Comparison of ENCODE assay signal across 1 cellular context in the genomic region with DNA sequence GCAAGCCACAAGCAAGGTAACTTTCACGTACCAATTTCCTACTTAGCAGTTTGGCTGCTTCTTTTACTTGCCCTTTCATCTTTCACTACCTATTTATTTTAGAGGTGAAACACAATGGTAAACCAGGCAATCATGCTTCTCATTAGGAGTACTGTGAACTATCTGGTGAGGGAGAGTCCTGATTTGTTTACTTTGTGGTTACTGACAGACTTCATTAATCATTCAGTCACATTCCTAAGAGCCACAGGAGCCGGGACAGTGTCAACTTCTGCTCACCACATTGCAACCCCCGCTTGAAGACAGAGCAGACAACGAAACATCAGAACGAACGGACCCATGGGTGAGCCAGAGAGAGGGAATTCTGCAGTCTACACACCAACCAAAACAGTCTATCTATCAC.
A peak's percentile ranks its signal among the peaks of the same experiment; 100 is the strongest.
TF ChIP-seq lines count a peak whose summit lies in the region.

No MANE protein-coding gene starts in this region.

TF ChIP-seq in HepG2, 621 proteins besides CTCF, POLR2A, EP300 and RAD21 (continued from another document and continues in another):
- TF ChIP-seq ZNF792 (CRISPR knock-in tag; IDR thresholded peaks at IDR 0.05) (0 out of 2 replicates have a peak, but pooled peaks have one; percentile 25), NFKB2 (CRISPR knock-in tag; IDR thresholded peaks at IDR 0.05; ENCODE audit: borderline replicate concordance) (no peak), NKX3-1 (CRISPR knock-in tag; IDR thresholded peaks at IDR 0.05) (0 out of 2 replicates have a peak, but pooled peaks have one; percentile 26), SAFB2 (CRISPR knock-in tag; IDR thresholded peaks at IDR 0.05; ENCODE audit: borderline replicate concordance, low read depth) (no peak), ZC3H13 (CRISPR knock-in tag; IDR thresholded peaks at IDR 0.05) (no peak), MEIS1 (CRISPR knock-in tag; IDR thresholded peaks at IDR 0.05; ENCODE audit: borderline replicate concordance) (peak; percentile 86; the same call in 1 of the 2 replicates), ZNF337 (CRISPR knock-in tag; IDR thresholded peaks at IDR 0.05; ENCODE audit: borderline replicate concordance, low read depth) (no peak), ZNF224 (CRISPR knock-in tag; IDR thresholded peaks at IDR 0.05) (no peak), ZNF616 (CRISPR knock-in tag; IDR thresholded peaks at IDR 0.05; ENCODE audit: low read depth) (no peak), ZNF296 (CRISPR knock-in tag; conservative IDR thresholded peaks at IDR 0.05) (no peak), SNAI1 (CRISPR knock-in tag; IDR thresholded peaks at IDR 0.05; ENCODE audit: borderline replicate concordance) (no peak), ZNF3 (CRISPR knock-in tag; IDR thresholded peaks at IDR 0.05) (no peak), RARA (CRISPR knock-in tag; IDR thresholded peaks at IDR 0.05) (peak; percentile 57), ZNF20 (CRISPR knock-in tag; IDR thresholded peaks at IDR 0.05) (no peak), NCOR1 (IDR thresholded peaks at IDR 0.05; ENCODE audit: borderline replicate concordance, low read length) (no peak), CCAR2 (optimal IDR thresholded peaks at IDR 0.05; ENCODE audit: low read depth, low read length) (no peak), YEATS2 (CRISPR knock-in tag; IDR thresholded peaks at IDR 0.05; ENCODE audit: borderline replicate concordance) (no peak), NFYB (CRISPR knock-in tag; IDR thresholded peaks at IDR 0.05) (no peak), SSRP1 (CRISPR knock-in tag; IDR thresholded peaks at IDR 0.05) (no peak), ZNF747 (CRISPR knock-in tag; IDR thresholded peaks at IDR 0.05; ENCODE audit: borderline replicate concordance) (no peak), CEBPG (CRISPR knock-in tag; IDR thresholded peaks at IDR 0.05) (no peak), ZNF543 (CRISPR knock-in tag; IDR thresholded peaks at IDR 0.05) (no peak), SMC3 (IDR thresholded peaks at IDR 0.05; ENCODE audit: low read length) (no peak), SMAD1 (CRISPR knock-in tag; IDR thresholded peaks at IDR 0.05; ENCODE audit: borderline replicate concordance, low read depth) (no peak)
- TF ChIP-seq, protein P1, sequence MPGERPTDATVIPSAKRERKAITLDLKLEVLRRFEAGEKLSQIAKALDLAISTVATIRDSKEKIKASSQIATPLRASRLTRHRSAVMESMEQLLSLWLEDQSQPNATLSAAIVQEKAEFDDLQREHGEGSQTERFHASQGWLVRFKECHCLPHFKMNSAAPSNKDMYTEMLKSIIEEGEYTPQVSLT (CRISPR knock-in tag; IDR thresholded peaks at IDR 0.05; ENCODE audit: borderline replicate concordance, low read depth): no peak
- TF ChIP-seq, protein P2, sequence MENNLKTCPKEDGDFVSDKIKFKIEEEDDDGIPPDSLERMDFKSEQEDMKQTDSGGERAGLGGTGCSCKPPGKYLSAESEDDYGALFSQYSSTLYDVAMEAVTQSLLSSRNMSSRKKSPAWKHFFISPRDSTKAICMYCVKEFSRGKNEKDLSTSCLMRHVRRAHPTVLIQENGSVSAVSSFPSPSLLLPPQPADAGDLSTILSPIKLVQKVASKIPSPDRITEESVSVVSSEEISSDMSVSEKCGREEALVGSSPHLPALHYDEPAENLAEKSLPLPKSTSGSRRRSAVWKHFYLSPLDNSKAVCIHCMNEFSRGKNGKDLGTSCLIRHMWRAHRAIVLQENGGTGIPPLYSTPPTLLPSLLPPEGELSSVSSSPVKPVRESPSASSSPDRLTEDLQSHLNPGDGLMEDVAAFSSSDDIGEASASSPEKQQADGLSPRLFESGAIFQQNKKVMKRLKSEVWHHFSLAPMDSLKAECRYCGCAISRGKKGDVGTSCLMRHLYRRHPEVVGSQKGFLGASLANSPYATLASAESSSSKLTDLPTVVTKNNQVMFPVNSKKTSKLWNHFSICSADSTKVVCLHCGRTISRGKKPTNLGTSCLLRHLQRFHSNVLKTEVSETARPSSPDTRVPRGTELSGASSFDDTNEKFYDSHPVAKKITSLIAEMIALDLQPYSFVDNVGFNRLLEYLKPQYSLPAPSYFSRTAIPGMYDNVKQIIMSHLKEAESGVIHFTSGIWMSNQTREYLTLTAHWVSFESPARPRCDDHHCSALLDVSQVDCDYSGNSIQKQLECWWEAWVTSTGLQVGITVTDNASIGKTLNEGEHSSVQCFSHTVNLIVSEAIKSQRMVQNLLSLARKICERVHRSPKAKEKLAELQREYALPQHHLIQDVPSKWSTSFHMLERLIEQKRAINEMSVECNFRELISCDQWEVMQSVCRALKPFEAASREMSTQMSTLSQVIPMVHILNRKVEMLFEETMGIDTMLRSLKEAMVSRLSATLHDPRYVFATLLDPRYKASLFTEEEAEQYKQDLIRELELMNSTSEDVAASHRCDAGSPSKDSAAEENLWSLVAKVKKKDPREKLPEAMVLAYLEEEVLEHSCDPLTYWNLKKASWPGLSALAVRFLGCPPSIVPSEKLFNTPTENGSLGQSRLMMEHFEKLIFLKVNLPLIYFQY (CRISPR knock-in tag; IDR thresholded peaks at IDR 0.05; ENCODE audit: borderline replicate concordance): no peak
- TF ChIP-seq, protein P3, sequence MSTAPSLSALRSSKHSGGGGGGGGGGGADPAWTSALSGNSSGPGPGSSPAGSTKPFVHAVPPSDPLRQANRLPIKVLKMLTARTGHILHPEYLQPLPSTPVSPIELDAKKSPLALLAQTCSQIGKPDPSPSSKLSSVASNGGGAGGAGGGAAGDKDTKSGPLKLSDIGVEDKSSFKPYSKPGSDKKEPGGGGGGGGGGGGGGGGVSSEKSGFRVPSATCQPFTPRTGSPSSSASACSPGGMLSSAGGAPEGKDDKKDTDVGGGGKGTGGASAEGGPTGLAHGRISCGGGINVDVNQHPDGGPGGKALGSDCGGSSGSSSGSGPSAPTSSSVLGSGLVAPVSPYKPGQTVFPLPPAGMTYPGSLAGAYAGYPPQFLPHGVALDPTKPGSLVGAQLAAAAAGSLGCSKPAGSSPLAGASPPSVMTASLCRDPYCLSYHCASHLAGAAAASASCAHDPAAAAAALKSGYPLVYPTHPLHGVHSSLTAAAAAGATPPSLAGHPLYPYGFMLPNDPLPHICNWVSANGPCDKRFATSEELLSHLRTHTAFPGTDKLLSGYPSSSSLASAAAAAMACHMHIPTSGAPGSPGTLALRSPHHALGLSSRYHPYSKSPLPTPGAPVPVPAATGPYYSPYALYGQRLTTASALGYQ (CRISPR knock-in tag; IDR thresholded peaks at IDR 0.05): no peak
- TF ChIP-seq, protein P4, sequence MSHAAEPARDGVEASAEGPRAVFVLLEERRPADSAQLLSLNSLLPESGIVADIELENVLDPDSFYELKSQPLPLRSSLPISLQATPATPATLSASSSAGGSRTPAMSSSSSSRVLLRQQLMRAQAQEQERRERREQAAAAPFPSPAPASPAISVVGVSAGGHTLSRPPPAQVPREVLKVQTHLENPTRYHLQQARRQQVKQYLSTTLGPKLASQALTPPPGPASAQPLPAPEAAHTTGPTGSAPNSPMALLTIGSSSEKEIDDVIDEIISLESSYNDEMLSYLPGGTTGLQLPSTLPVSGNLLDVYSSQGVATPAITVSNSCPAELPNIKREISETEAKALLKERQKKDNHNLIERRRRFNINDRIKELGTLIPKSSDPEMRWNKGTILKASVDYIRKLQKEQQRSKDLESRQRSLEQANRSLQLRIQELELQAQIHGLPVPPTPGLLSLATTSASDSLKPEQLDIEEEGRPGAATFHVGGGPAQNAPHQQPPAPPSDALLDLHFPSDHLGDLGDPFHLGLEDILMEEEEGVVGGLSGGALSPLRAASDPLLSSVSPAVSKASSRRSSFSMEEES (CRISPR knock-in tag; IDR thresholded peaks at IDR 0.05): no peak
- TF ChIP-seq, protein P5, sequence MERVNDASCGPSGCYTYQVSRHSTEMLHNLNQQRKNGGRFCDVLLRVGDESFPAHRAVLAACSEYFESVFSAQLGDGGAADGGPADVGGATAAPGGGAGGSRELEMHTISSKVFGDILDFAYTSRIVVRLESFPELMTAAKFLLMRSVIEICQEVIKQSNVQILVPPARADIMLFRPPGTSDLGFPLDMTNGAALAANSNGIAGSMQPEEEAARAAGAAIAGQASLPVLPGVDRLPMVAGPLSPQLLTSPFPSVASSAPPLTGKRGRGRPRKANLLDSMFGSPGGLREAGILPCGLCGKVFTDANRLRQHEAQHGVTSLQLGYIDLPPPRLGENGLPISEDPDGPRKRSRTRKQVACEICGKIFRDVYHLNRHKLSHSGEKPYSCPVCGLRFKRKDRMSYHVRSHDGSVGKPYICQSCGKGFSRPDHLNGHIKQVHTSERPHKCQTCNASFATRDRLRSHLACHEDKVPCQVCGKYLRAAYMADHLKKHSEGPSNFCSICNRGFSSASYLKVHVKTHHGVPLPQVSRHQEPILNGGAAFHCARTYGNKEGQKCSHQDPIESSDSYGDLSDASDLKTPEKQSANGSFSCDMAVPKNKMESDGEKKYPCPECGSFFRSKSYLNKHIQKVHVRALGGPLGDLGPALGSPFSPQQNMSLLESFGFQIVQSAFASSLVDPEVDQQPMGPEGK (CRISPR knock-in tag; IDR thresholded peaks at IDR 0.05): peak; percentile 62; the same call in 1 of the 2 replicates
- TF ChIP-seq, protein P6, sequence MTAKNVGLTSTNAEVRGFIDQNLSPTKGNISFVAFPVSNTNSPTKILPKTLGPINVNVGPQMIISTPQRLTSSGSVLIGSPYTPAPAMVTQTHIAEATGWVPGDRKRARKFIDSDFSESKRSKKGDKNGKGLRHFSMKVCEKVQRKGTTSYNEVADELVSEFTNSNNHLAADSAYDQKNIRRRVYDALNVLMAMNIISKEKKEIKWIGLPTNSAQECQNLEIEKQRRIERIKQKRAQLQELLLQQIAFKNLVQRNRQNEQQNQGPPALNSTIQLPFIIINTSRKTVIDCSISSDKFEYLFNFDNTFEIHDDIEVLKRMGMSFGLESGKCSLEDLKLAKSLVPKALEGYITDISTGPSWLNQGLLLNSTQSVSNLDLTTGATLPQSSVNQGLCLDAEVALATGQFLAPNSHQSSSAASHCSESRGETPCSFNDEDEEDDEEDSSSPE (CRISPR knock-in tag; IDR thresholded peaks at IDR 0.05): no peak
- TF ChIP-seq, protein P7, sequence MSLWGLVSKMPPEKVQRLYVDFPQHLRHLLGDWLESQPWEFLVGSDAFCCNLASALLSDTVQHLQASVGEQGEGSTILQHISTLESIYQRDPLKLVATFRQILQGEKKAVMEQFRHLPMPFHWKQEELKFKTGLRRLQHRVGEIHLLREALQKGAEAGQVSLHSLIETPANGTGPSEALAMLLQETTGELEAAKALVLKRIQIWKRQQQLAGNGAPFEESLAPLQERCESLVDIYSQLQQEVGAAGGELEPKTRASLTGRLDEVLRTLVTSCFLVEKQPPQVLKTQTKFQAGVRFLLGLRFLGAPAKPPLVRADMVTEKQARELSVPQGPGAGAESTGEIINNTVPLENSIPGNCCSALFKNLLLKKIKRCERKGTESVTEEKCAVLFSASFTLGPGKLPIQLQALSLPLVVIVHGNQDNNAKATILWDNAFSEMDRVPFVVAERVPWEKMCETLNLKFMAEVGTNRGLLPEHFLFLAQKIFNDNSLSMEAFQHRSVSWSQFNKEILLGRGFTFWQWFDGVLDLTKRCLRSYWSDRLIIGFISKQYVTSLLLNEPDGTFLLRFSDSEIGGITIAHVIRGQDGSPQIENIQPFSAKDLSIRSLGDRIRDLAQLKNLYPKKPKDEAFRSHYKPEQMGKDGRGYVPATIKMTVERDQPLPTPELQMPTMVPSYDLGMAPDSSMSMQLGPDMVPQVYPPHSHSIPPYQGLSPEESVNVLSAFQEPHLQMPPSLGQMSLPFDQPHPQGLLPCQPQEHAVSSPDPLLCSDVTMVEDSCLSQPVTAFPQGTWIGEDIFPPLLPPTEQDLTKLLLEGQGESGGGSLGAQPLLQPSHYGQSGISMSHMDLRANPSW (CRISPR knock-in tag; IDR thresholded peaks at IDR 0.05; ENCODE audit: borderline replicate concordance): no peak
- TF ChIP-seq, protein P8, sequence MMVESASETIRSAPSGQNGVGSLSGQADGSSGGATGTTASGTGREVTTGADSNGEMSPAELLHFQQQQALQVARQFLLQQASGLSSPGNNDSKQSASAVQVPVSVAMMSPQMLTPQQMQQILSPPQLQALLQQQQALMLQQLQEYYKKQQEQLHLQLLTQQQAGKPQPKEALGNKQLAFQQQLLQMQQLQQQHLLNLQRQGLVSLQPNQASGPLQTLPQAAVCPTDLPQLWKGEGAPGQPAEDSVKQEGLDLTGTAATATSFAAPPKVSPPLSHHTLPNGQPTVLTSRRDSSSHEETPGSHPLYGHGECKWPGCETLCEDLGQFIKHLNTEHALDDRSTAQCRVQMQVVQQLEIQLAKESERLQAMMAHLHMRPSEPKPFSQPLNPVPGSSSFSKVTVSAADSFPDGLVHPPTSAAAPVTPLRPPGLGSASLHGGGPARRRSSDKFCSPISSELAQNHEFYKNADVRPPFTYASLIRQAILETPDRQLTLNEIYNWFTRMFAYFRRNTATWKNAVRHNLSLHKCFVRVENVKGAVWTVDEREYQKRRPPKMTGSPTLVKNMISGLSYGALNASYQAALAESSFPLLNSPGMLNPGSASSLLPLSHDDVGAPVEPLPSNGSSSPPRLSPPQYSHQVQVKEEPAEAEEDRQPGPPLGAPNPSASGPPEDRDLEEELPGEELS (CRISPR knock-in tag; IDR thresholded peaks at IDR 0.05): peak; percentile 69
- TF ChIP-seq, protein P9, sequence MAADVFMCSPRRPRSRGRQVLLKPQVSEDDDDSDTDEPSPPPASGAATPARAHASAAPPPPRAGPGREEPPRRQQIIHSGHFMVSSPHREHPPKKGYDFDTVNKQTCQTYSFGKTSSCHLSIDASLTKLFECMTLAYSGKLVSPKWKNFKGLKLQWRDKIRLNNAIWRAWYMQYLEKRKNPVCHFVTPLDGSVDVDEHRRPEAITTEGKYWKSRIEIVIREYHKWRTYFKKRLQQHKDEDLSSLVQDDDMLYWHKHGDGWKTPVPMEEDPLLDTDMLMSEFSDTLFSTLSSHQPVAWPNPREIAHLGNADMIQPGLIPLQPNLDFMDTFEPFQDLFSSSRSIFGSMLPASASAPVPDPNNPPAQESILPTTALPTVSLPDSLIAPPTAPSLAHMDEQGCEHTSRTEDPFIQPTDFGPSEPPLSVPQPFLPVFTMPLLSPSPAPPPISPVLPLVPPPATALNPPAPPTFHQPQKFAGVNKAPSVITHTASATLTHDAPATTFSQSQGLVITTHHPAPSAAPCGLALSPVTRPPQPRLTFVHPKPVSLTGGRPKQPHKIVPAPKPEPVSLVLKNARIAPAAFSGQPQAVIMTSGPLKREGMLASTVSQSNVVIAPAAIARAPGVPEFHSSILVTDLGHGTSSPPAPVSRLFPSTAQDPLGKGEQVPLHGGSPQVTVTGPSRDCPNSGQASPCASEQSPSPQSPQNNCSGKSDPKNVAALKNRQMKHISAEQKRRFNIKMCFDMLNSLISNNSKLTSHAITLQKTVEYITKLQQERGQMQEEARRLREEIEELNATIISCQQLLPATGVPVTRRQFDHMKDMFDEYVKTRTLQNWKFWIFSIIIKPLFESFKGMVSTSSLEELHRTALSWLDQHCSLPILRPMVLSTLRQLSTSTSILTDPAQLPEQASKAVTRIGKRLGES (CRISPR knock-in tag; IDR thresholded peaks at IDR 0.05; ENCODE audit: borderline replicate concordance): no peak
- TF ChIP-seq, protein P10, sequence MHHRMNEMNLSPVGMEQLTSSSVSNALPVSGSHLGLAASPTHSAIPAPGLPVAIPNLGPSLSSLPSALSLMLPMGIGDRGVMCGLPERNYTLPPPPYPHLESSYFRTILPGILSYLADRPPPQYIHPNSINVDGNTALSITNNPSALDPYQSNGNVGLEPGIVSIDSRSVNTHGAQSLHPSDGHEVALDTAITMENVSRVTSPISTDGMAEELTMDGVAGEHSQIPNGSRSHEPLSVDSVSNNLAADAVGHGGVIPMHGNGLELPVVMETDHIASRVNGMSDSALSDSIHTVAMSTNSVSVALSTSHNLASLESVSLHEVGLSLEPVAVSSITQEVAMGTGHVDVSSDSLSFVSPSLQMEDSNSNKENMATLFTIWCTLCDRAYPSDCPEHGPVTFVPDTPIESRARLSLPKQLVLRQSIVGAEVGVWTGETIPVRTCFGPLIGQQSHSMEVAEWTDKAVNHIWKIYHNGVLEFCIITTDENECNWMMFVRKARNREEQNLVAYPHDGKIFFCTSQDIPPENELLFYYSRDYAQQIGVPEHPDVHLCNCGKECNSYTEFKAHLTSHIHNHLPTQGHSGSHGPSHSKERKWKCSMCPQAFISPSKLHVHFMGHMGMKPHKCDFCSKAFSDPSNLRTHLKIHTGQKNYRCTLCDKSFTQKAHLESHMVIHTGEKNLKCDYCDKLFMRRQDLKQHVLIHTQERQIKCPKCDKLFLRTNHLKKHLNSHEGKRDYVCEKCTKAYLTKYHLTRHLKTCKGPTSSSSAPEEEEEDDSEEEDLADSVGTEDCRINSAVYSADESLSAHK (CRISPR knock-in tag; IDR thresholded peaks at IDR 0.05; ENCODE audit: borderline replicate concordance): no peak
